8 cellular contexts compared by ENCODE assay signal in genomic region chr9:98791147-98792095, GRCh38. TPM values are rescaled to one million over a fixed set of nuclear protein-coding genes. Genes with fewer than 3 reads are reported as not detected.
DNase-seq lines count a peak whose midpoint lies in the region; ATAC-seq and TF ChIP-seq lines count a peak whose summit lies in the region.

No MANE protein-coding gene starts in this region.

- peak overlapping the region; percentile 76 for H3K27ac Mint-ChIP-seq in Caco-2 (ENCODE audit: unreplicated experiment)

- H3K36me3 Mint-ChIP-seq in Caco-2 (ENCODE audit: insufficient read depth, unreplicated experiment) = peaks cover 24% of the 10 kb centered on the region

- H3K36me3 ChIP-seq in Caco-2 (ENCODE audit: control insufficient read depth, insufficient read depth, low read length) (no peaks in the 10 kb centered on the region; the same call in none of the 2 replicates), mesodermal cell (ENCODE audit: control insufficient read depth, insufficient read depth, low read length) (peaks cover 32% of the 10 kb centered on the region)

- intact Hi-C loops in Caco-2 (cut with micrococcal nuclease; ENCODE audit: unreplicated experiment) = loop anchor here (1.0 to 10.0 kb wide), 3 partner anchors 9 to 476 kb away; no protein-coding TSS in a partner anchor

- POLR2A ChIA-PET in Caco-2 (lab: Charles Lee) = no interaction called here

- peak overlapping the region; percentile 15 for H3K27ac ChIP-seq in epithelial cell of prostate
- peak overlapping the region; percentile 52 for H3K27ac ChIP-seq in mesodermal cell (ENCODE audit: low read depth, low read length, severe bottlenecking)

- H3K4me1 Mint-ChIP-seq in Caco-2 (ENCODE audit: low read depth, unreplicated experiment) = peaks cover 36% of the 10 kb centered on the region

- ATAC-seq in GM21723 (IDR thresholded peaks at IDR 0.05; ENCODE audit: unreplicated experiment) = peak; percentile 75

- no peaks in the 10 kb centered on the region for H3K27me3 ChIP-seq in Caco-2 (replicated peaks; ENCODE audit: control insufficient read depth, insufficient read depth, low read length)

- DNase-seq in Caco-2 = peak; percentile 78 to 87
- peak; percentile 42 for DNase-seq in NCI-H748 (lab: John Stamatoyannopoulos, UW; ENCODE audit: unreplicated experiment)
- DNase-seq in activated CD8-positive, alpha-beta memory T cell treated with anti-CD3 and anti-CD28 coated beads, Interleukin-2, amount 50 U/mL, for 48 hours = peak; percentile 89
- DNase-seq in epithelial cell of prostate (ENCODE audit: low read depth, low spot score) = peak; percentile 85
- DNase-seq in stimulated activated naive CD4-positive, alpha-beta T cell treated with Interleukin-2 at 50 U/mL for 16 hours (lab: John Stamatoyannopoulos, UW) = peak; percentile 13
- DNase-seq in DMS153 treated with DMSO at 0.1 percent for 48 hours (lab: John Stamatoyannopoulos, UW; ENCODE audit: unreplicated experiment) = no peak

- TF ChIP-seq CTCF in Caco-2 (IDR thresholded peaks at IDR 0.05; ENCODE audit: insufficient read depth in 1 of 2, low read depth in 1 of 2, low read length in 1 of 2, severe bottlenecking in 1 of 2, unreplicated experiment in 1 of 2) = peak; percentile 96 to 97

- peak overlapping the region; percentile 23 for H3K4me3 Mint-ChIP-seq in Caco-2 (ENCODE audit: unreplicated experiment)

- 64 to 66% methylated on average over 12 to 13 of the region's 16 CpGs for WGBS in mesodermal cell (ENCODE audit: insufficient coverage in 2 of 2), 2 experiments

- CTCF ChIA-PET in Caco-2 (lab: Charles Lee) = interaction anchor here (0.9 to 1.9 kb wide), 2 partner anchors 13 to 15 kb away, joined by 4 to 8 read pairs; no protein-coding TSS in a partner anchor

- H3K4me3 ChIP-seq in Caco-2 (ENCODE audit: low read depth, low read length) (no peak overlapping the region), mesodermal cell (ENCODE audit: extremely low read depth, insufficient read depth, low read length, poor library complexity, severe bottlenecking) (no peak overlapping the region)

- no peaks in the 10 kb centered on the region for H3K9me3 Mint-ChIP-seq in Caco-2 (ENCODE audit: unreplicated experiment)

- H3K4me1 ChIP-seq in Caco-2 = peaks cover 25% of the 10 kb centered on the region
- H3K4me1 ChIP-seq in mesodermal cell (ENCODE audit: control insufficient read depth, insufficient read depth, low read length, poor library complexity, severe bottlenecking) = peaks cover 12% of the 10 kb centered on the region

- BruUV-seq in Caco-2 (replicated peaks; lab: Mats Ljungman, UMichigan) = no TSS peak

- H3K9me3 ChIP-seq in Caco-2 (no peaks in the 10 kb centered on the region), mesodermal cell (ENCODE audit: control insufficient read depth, low read length) (no peaks in the 10 kb centered on the region)

- H3K27me3 Mint-ChIP-seq in Caco-2 (ENCODE audit: insufficient read depth, unreplicated experiment) = no peaks in the 10 kb centered on the region

RNA-seq across cellular contexts. Expression of gene ANKS6, which starts 4.9 kb away (rescaled TPM):
- total RNA-seq in Caco-2 (2022) = 21.1 and 27.8 TPM in 2 replicates
- polyA plus RNA-seq in mesodermal cell (2013, experiment 1 of 2) = 23.0 TPM
- 21.8 TPM for polyA plus RNA-seq in mesodermal cell (2013, experiment 2 of 2)

RNA-seq across cellular contexts. Expression of gene GALNT12, which starts 16.0 kb away (rescaled TPM):
- 3.6 and 3.9 TPM in 2 replicates for total RNA-seq in Caco-2 (2022)
- polyA plus RNA-seq in mesodermal cell (2013, experiment 1 of 2) = 7.0 TPM
- polyA plus RNA-seq in mesodermal cell (2013, experiment 2 of 2) = 6.6 TPM
